Comparison of ENCODE assay signal across 3 cellular contexts in genomic region chr5:76016258-76016657, GRCh38.
TF ChIP-seq lines count a peak whose summit lies in the region.

No MANE protein-coding gene starts in this region.

TF ChIP-seq in SK-N-SH, 30 proteins besides CTCF, POLR2A, EP300 and RAD21:
- TF ChIP-seq CHD2 (IDR thresholded peaks at IDR 0.05; ENCODE audit: low read length, partially characterized antibody) (no peak), FOSL2 (IDR thresholded peaks at IDR 0.05; ENCODE audit: borderline replicate concordance, low read depth) (no peak), NRF1 (IDR thresholded peaks at IDR 0.05; ENCODE audit: low read depth, low read length) (no peak), EZH2phosphoT487 (IDR thresholded peaks at IDR 0.05; ENCODE audit: borderline replicate concordance, low read depth) (no peak), GABPA (IDR thresholded peaks at IDR 0.05; ENCODE audit: low read depth) (no peak), RCOR1 (IDR thresholded peaks at IDR 0.05; ENCODE audit: low read length) (no peak), USF1 (IDR thresholded peaks at IDR 0.05; ENCODE audit: borderline replicate concordance, low read depth) (no peak), TEAD4 (IDR thresholded peaks at IDR 0.05; ENCODE audit: borderline replicate concordance, insufficient read depth) (no peak), REST (IDR thresholded peaks at IDR 0.05; ENCODE audit: low read depth, low read length) (no peak), SMC3 (IDR thresholded peaks at IDR 0.05; ENCODE audit: low read depth, low read length) (no peak), TCF12 (IDR thresholded peaks at IDR 0.05) (no peak), JUND (IDR thresholded peaks at IDR 0.05) (no peak), RFX5 (IDR thresholded peaks at IDR 0.05; ENCODE audit: low read length) (no peak), IRF3 (IDR thresholded peaks at IDR 0.05; ENCODE audit: low read depth, low read length) (no peak), RXRA (IDR thresholded peaks at IDR 0.05; ENCODE audit: borderline replicate concordance, low read depth) (no peak)

TF ChIP-seq in SK-N-SH treated with all-trans-retinoic acid at 6 μM for 48 hours, 23 proteins besides CTCF, POLR2A, EP300 and RAD21:
- TF ChIP-seq CSRNP3 (CRISPR knock-in tag; IDR thresholded peaks at IDR 0.05) = no peak
- TF ChIP-seq CSDC2 (CRISPR knock-in tag; IDR thresholded peaks at IDR 0.05) = no peak
- no peak for TF ChIP-seq BACH2 (CRISPR knock-in tag; IDR thresholded peaks at IDR 0.05; ENCODE audit: borderline replicate concordance)
- no peak for TF ChIP-seq ZNF8 (CRISPR knock-in tag; IDR thresholded peaks at IDR 0.05)
- no peak for TF ChIP-seq OSR1 (CRISPR knock-in tag; IDR thresholded peaks at IDR 0.05)
- no peak for TF ChIP-seq ARNTL (CRISPR knock-in tag; IDR thresholded peaks at IDR 0.05; ENCODE audit: borderline replicate concordance, low read depth)
- no peak for TF ChIP-seq RARB (CRISPR knock-in tag; IDR thresholded peaks at IDR 0.05)

TF ChIP-seq in H1, 55 proteins besides CTCF, POLR2A, EP300 and RAD21:
- TF ChIP-seq SIX5 (IDR thresholded peaks at IDR 0.05; ENCODE audit: low read depth, low read length) = no peak
- TF ChIP-seq CBX5 (IDR thresholded peaks at IDR 0.05; ENCODE audit: low read depth, low read length) = no peak
